ENCODE assay signal across 9 cellular contexts in genomic region chr1:235325139-235325538, GRCh38. TPM values are rescaled to one million over a fixed set of nuclear protein-coding genes. Genes with fewer than 3 reads are reported as not detected.
DNase-seq lines count a peak whose midpoint lies in the region; ATAC-seq and TF ChIP-seq lines count a peak whose summit lies in the region.
"Had no signal": no experiment of that assay in that cellular context is flagged by ENCODE, and none has a peak within 500 bp of the region (broad histone marks: within the 10 kb centered on the region; RNA-seq: fewer than 3 reads in every experiment).

No MANE protein-coding gene starts in this region.

- no peak overlapping the region for H3K27ac ChIP-seq in CD8-positive, alpha-beta T cell (ENCODE audit: low read depth, low read length)
- H3K27ac ChIP-seq in duodenal mucosa (ENCODE audit: low read depth, low read length) = no peak overlapping the region

- peaks cover 55% of the 10 kb centered on the region for H3K4me1 Mint-ChIP-seq in CD8-positive, alpha-beta T cell (ENCODE audit: low read depth)
- peaks cover 45% of the 10 kb centered on the region for H3K4me1 Mint-ChIP-seq in nephron progenitor cell

- H3K27me3 ChIP-seq in CD8-positive, alpha-beta T cell (ENCODE audit: insufficient read depth, low read length) = no peaks in the 10 kb centered on the region
- no peaks in the 10 kb centered on the region for H3K27me3 ChIP-seq in MG63
- no peaks in the 10 kb centered on the region for H3K27me3 ChIP-seq in duodenal mucosa (ENCODE audit: control insufficient read depth in 1 of 2, insufficient read depth in 2 of 2, low read length in 2 of 2)
- H3K27me3 ChIP-seq: Peyer's patch had no signal

- intact Hi-C loops in CD8-positive, alpha-beta T cell (cut with DNase I, micrococcal nuclease) = loop anchor here (1.0 to 10.0 kb wide), 10 partner anchors 8 to 1277 kb away; partner anchors contain the start of genes LYST (in 2 of the 2), ERO1B (in 1 of the 2), HEATR1 (in 1 of the 2) and RBM34 (in 1 of the 2)

- no peaks in the 10 kb centered on the region for H3K27me3 Mint-ChIP-seq in CD8-positive, alpha-beta T cell (ENCODE audit: low read depth)
- no peaks in the 10 kb centered on the region for H3K27me3 Mint-ChIP-seq in nephron progenitor cell (ENCODE audit: low read depth, poor library complexity)

- H3K27ac Mint-ChIP-seq in CD8-positive, alpha-beta T cell = peak overlapping the region; percentile 21
- no peak overlapping the region for H3K27ac Mint-ChIP-seq in nephron progenitor cell

- H3K9ac ChIP-seq in duodenal mucosa (ENCODE audit: low read depth in 1 of 2, low read length in 2 of 2) = peak overlapping the region; percentile 22 to 89

- H3K36me3 ChIP-seq in CD8-positive, alpha-beta T cell (ENCODE audit: insufficient read depth, low read length) = no peaks in the 10 kb centered on the region
- peaks cover 28% of the 10 kb centered on the region for H3K36me3 ChIP-seq in MG63
- no peaks in the 10 kb centered on the region for H3K36me3 ChIP-seq in duodenal mucosa (ENCODE audit: control insufficient read depth in 1 of 2, insufficient read depth in 2 of 2, low read length in 2 of 2)

- TF ChIP-seq CTCF in CD8-positive, alpha-beta T cell (IDR thresholded peaks at IDR 0.05) = no peak
- TF ChIP-seq CTCF in nephron progenitor cell (IDR thresholded peaks at IDR 0.05) = no peak

- POLR2A ChIA-PET in CD8-positive, alpha-beta T cell (lab: Charles Lee) = no interaction called here

- peak overlapping the region; percentile 30 for H3K4me3 ChIP-seq in CD8-positive, alpha-beta T cell (ENCODE audit: low read depth, low read length)
- H3K4me3 ChIP-seq in MG63 = peak overlapping the region; percentile 96; the same call in 1 of the 2 replicates
- H3K4me3 ChIP-seq in duodenal mucosa (ENCODE audit: low read depth in 1 of 2, low read length in 2 of 2) = peak overlapping the region; percentile 91 to 93

- H3K36me3 Mint-ChIP-seq in CD8-positive, alpha-beta T cell = peaks cover 50% of the 10 kb centered on the region
- H3K36me3 Mint-ChIP-seq in nephron progenitor cell (ENCODE audit: low read depth) = peaks cover 31% of the 10 kb centered on the region

- H3K4me1 ChIP-seq in CD8-positive, alpha-beta T cell (ENCODE audit: insufficient read depth, low read length) = peaks cover 48% of the 10 kb centered on the region
- peaks cover 12 to 21% of the 10 kb centered on the region in 2 donors for H3K4me1 ChIP-seq in duodenal mucosa (ENCODE audit: control insufficient read depth in 1 of 2, insufficient read depth in 2 of 2, low read length in 2 of 2)

- no peaks in the 10 kb centered on the region for H3K9me3 ChIP-seq in CD8-positive, alpha-beta T cell (ENCODE audit: low read length)
- H3K9me3 ChIP-seq in MG63 (no peaks in the 10 kb centered on the region), duodenal mucosa (ENCODE audit: control insufficient read depth in 1 of 2, low read length in 2 of 2) (no peaks in the 10 kb centered on the region)
- H3K9me3 ChIP-seq: Peyer's patch had no signal

- no peak for DNase-seq in CD8-positive, alpha-beta T cell
- DNase-seq in MG63 = no peak
- no peak for DNase-seq in nephron progenitor cell
- DNase-seq in T1000 (lab: John Stamatoyannopoulos, UW) = no peak
- DNase-seq in 8988T = no peak
- DNase-seq in NCI-H2227 (lab: John Stamatoyannopoulos, UW; ENCODE audit: unreplicated experiment) = no peak
- DNase-seq: Peyer's patch had no signal

- no peaks in the 10 kb centered on the region for H3K9me3 Mint-ChIP-seq in CD8-positive, alpha-beta T cell
- no peaks in the 10 kb centered on the region for H3K9me3 Mint-ChIP-seq in nephron progenitor cell

- peak overlapping the region; percentile 97 for H3K4me3 Mint-ChIP-seq in CD8-positive, alpha-beta T cell
- peak overlapping the region; percentile 98 for H3K4me3 Mint-ChIP-seq in nephron progenitor cell

- CTCF ChIA-PET in CD8-positive, alpha-beta T cell (lab: Charles Lee) = interaction anchor here (1.4 to 1.9 kb wide), 2 partner anchors 58 to 72 kb away, joined by 4 to 5 read pairs; no protein-coding TSS in a partner anchor

- ATAC-seq in CD8-positive, alpha-beta T cell = no peak
- ATAC-seq in HG02885 (IDR thresholded peaks at IDR 0.05; ENCODE audit: poor library complexity, unreplicated experiment) = no peak

RNA-seq across cellular contexts. Expression of gene ARID4B, which starts 2.8 kb away (rescaled TPM):
- total RNA-seq in CD8-positive, alpha-beta T cell = 100 to 1,000 TPM; 153 to 156 TPM
- 9.5 and 19.4 TPM in 2 replicates for total RNA-seq in MG63 (2014; rRNA removed; shearing (Covaris generic); ENCODE audit: low replicate concordance)

RNA-seq across cellular contexts. Expression of gene GGPS1, which starts 3.2 kb away (rescaled TPM):
- 10 to 100 TPM; 18.2 to 21.3 TPM for total RNA-seq in CD8-positive, alpha-beta T cell
- 18.7 and 23.1 TPM in 2 replicates for total RNA-seq in MG63 (2014; rRNA removed; shearing (Covaris generic); ENCODE audit: low replicate concordance)

RNA-seq across cellular contexts. Expression of gene TBCE, which starts 42.1 kb away (rescaled TPM):
- 1 to 10 TPM; 6.0 to 7.1 TPM for total RNA-seq in CD8-positive, alpha-beta T cell
- 60.4 and 63.4 TPM in 2 replicates for total RNA-seq in MG63 (2014; rRNA removed; shearing (Covaris generic); ENCODE audit: low replicate concordance)

Comparison
In these comparisons a context has a peak if more than half of its experiments do, and no peak if none do; other contexts are left out.
1. H3K4me3 ChIP-seq: peak in every context shown above with its lines; median percentile 96 in MG63; 92 in duodenal mucosa; 30 in CD8-positive, alpha-beta T cell.